In genomic region chr3:5580821-5581220, GRCh38 we compare ENCODE assay signal across 22 cellular contexts.
DNase-seq lines count a peak whose midpoint lies in the region; ATAC-seq and TF ChIP-seq lines count a peak whose summit lies in the region.
"Had no signal": no experiment of that assay in that cellular context is flagged by ENCODE, and none has a peak within 500 bp of the region (broad histone marks: within the 10 kb centered on the region; RNA-seq: fewer than 3 reads in every experiment).

No MANE protein-coding gene starts in this region.

- H3K18ac ChIP-seq in neuronal stem cell (ENCODE audit: low read length) = peak overlapping the region; percentile 21

- in situ Hi-C loops in KBM-7 (cut with MboI; ENCODE audit: low pct_unique_long_range_greater_than_20kb, low sequenced_read_pairs) = no loop called here

- no peak for DNase-seq in neuronal stem cell (ENCODE audit: low spot score)
- DNase-seq in KBM-7 = no peak
- DNase-seq in omental fat pad (ENCODE audit: low spot score) = no peak
- DNase-seq: 8988T; ACHN; BE2C; C1 segment of cervical spinal cord; CD4-positive, alpha-beta memory T cell; CD4-positive, CD25-positive, alpha-beta regulatory T cell; CD8-positive, alpha-beta memory T cell; COR-L47; DMS 273 treated with DMSO at 0.1 percent for 48 hours; DMS153; DMS53; DMS79; DND-41; EL; GDM1 had no signal

- no peak overlapping the region for H3K4me2 ChIP-seq in neuronal stem cell (ENCODE audit: insufficient read depth, low read length, poor library complexity, severe bottlenecking)
- H3K4me2 ChIP-seq: BLaER1 had no signal

- H3K14ac ChIP-seq in neuronal stem cell (ENCODE audit: low read length) = no peak overlapping the region

- H3K4me3 ChIP-seq in neuronal stem cell (ENCODE audit: low read length in 2 of 2) = no peak overlapping the region
- H3K4me3 ChIP-seq: BLaER1, GM12878 had no signal

- H2BK12ac ChIP-seq in neuronal stem cell (ENCODE audit: low read length) = no peak overlapping the region

- no peak overlapping the region for H3K9ac ChIP-seq in neuronal stem cell (ENCODE audit: low read depth, low read length, poor library complexity)
- H3K9ac ChIP-seq: BLaER1 had no signal

- no peaks in the 10 kb centered on the region for H3K27me3 ChIP-seq in neuronal stem cell (ENCODE audit: control insufficient read depth in 3 of 3, insufficient read depth in 3 of 3, low read depth in 1 of 3, low read length in 3 of 3)
- H3K27me3 ChIP-seq: BE2C, BLaER1 had no signal

- H2BK5ac ChIP-seq in neuronal stem cell (ENCODE audit: low read length) = no peak overlapping the region

- H2AFZ ChIP-seq in neuronal stem cell (ENCODE audit: low read length) = no peak overlapping the region

- no peak for TF ChIP-seq CTCF in omental fat pad (IDR thresholded peaks at IDR 0.05)

- H2BK120ac ChIP-seq in neuronal stem cell (ENCODE audit: low read depth, low read length) = no peak overlapping the region

- ATAC-seq in GM19463 (IDR thresholded peaks at IDR 0.05; ENCODE audit: unreplicated experiment) = peak; percentile 43
- peak; percentile 59 for ATAC-seq in GM21526 (IDR thresholded peaks at IDR 0.05; ENCODE audit: low FRiP score, unreplicated experiment)
- no peak for ATAC-seq in omental fat pad (ENCODE audit: low FRiP score)
- ATAC-seq: GM12878 had no signal

- no peak overlapping the region for H2AK5ac ChIP-seq in neuronal stem cell (ENCODE audit: low read depth, low read length)

- no CpG with 5 or more reads among the region's 2 CpGs for WGBS in neuronal stem cell (ENCODE audit: extremely low coverage in 2 of 2, insufficient read length in 2 of 2, insufficient replicate concordance in 1 of 2), 2 donors

- no peaks in the 10 kb centered on the region for H3K9me3 ChIP-seq in neuronal stem cell (replicated peaks in 1 of 2; ENCODE audit: control insufficient read depth in 2 of 2, insufficient read depth in 1 of 2, low read depth in 1 of 2, low read length in 2 of 2)
- H3K9me3 ChIP-seq: BE2C, BLaER1 had no signal

- no peak overlapping the region for H3K27ac ChIP-seq in neuronal stem cell (replicated peaks; ENCODE audit: low read length)
- H3K27ac ChIP-seq: BLaER1 had no signal

- H2BK15ac ChIP-seq in neuronal stem cell (ENCODE audit: low read length) = no peak overlapping the region

- no peak overlapping the region for H3K4ac ChIP-seq in neuronal stem cell (ENCODE audit: low read length)

- H4K8ac ChIP-seq in neuronal stem cell (ENCODE audit: low read depth, low read length) = no peak overlapping the region

- H3K4me1 ChIP-seq in neuronal stem cell (ENCODE audit: control insufficient read depth in 2 of 2, insufficient read depth in 1 of 2, low read depth in 1 of 2, low read length in 2 of 2) = no peaks in the 10 kb centered on the region
- H3K4me1 ChIP-seq: BE2C, BLaER1 had no signal

- H3K79me1 ChIP-seq in neuronal stem cell (ENCODE audit: low read depth, low read length) = no peaks in the 10 kb centered on the region

- H4K91ac ChIP-seq in neuronal stem cell (ENCODE audit: low read depth, low read length, poor library complexity) = no peak overlapping the region

- H3K23ac ChIP-seq in neuronal stem cell (ENCODE audit: low read depth, low read length, poor library complexity) = no peak overlapping the region

- H3K36me3 ChIP-seq in neuronal stem cell (replicated peaks in 1 of 2; ENCODE audit: control insufficient read depth in 2 of 2, insufficient read depth in 2 of 2, low read length in 2 of 2) = no peaks in the 10 kb centered on the region
- H3K36me3 ChIP-seq: BE2C, BLaER1 had no signal
